ENCODE assay signal across 23 cellular contexts in genomic region chr12:106801167-106801708, GRCh38.
"Had no signal": no experiment of that assay in that cellular context is flagged by ENCODE, and none has a peak within 500 bp of the region (broad histone marks: within the 10 kb centered on the region; RNA-seq: fewer than 3 reads in every experiment).

No MANE protein-coding gene starts in this region.

- ATAC-seq: activated CD4-positive, alpha-beta T cell treated with anti-CD3 and anti-CD28 coated beads for 36 hours; activated naive CD4-positive, alpha-beta T cell treated with anti-CD3 and anti-CD28 coated beads, Interleukin-2, amount 50 U/mL, for 72 hours; activated T-cell treated with anti-CD3 and anti-CD28 coated beads, Interleukin-2, amount 50 U/mL, for 72 hours; foreskin keratinocyte; left lung; mucosa of descending colon; right lobe of liver; upper lobe of right lung had no signal

- H3K27me3 ChIP-seq: breast epithelium, esophagus muscularis mucosa, foreskin keratinocyte, left lung, right lobe of liver, thyroid gland, upper lobe of right lung had no signal

- H3K36me3 ChIP-seq: breast epithelium, right lobe of liver had no signal

- H3K4me1 ChIP-seq: breast epithelium, foreskin keratinocyte, left lung, right lobe of liver, thyroid gland, upper lobe of right lung had no signal

- DNase-seq: activated CD4-positive, alpha-beta T cell treated with anti-CD3 and anti-CD28 coated beads for 36 hours; activated CD4-positive, CD25-positive, alpha-beta regulatory T cell; activated naive CD4-positive, alpha-beta T cell; activated T-cell treated with anti-CD3 and anti-CD28 coated beads for 4 hours; activated T-cell treated with anti-CD3 and anti-CD28 coated beads, Interleukin-2, amount 50 U/mL, for 72 hours; dermis blood vessel endothelial cell; effector CD4-positive, alpha-beta T cell; foreskin keratinocyte; kidney glomerular epithelial cell; left lung; mesendoderm; mucosa of descending colon; posterior cingulate gyrus; right lobe of liver; stimulated activated CD4-positive, alpha-beta T cell treated with anti-CD3 and anti-CD28 coated beads, Interleukin-12 subunit alpha, Interleukin-12 subunit beta, amount 100 ng/mL, for 4 hours; stimulated activated CD4-positive, alpha-beta T cell treated with anti-CD3 and anti-CD28 coated beads, Interleukin-4, amount 100 ng/mL, for 1 hour; thyroid gland; upper lobe of right lung had no signal

- H3K27ac ChIP-seq: breast epithelium, esophagus muscularis mucosa, foreskin keratinocyte, left lung, right lobe of liver, skin epidermis, thyroid gland, upper lobe of right lung had no signal

- H3K4me3 ChIP-seq: breast epithelium, esophagus muscularis mucosa, left lung, lung, mucosa of descending colon, right lobe of liver, skin epidermis, thyroid gland, upper lobe of right lung had no signal

- H3K9me3 ChIP-seq: breast epithelium, esophagus muscularis mucosa, left lung, mucosa of descending colon, right lobe of liver, thyroid gland, upper lobe of right lung had no signal
